ENCODE assay signal across 14 cellular contexts in genomic region chr5:74722271-74722670, GRCh38. TPM values are rescaled to one million over a fixed set of nuclear protein-coding genes. Genes with fewer than 3 reads are reported as not detected.
DNase-seq lines count a peak whose midpoint lies in the region; ATAC-seq and TF ChIP-seq lines count a peak whose summit lies in the region.
"Had no signal": no experiment of that assay in that cellular context is flagged by ENCODE, and none has a peak within 500 bp of the region (broad histone marks: within the 10 kb centered on the region; RNA-seq: fewer than 3 reads in every experiment).

No MANE protein-coding gene starts in this region.

- H3K9me3 Mint-ChIP-seq in Calu3 (ENCODE audit: low read depth, unreplicated experiment): no peaks in the 10 kb centered on the region
- H3K9me3 Mint-ChIP-seq in CD8-positive, alpha-beta T cell: no peaks in the 10 kb centered on the region
- no peaks in the 10 kb centered on the region for H3K9me3 Mint-ChIP-seq in activated T-helper 1 cell treated with anti-CD3 and anti-CD28 coated beads, Interleukin-12 subunit alpha, Interleukin-12 subunit beta, Interleukin-2, Interleukin-4 antibody, amounts not matched to agents 30 ng/mL and 10 ng/mL and 1 ng/mL, durations not matched to agents 14 hours and 24 hours and 36 hours
- H3K9me3 Mint-ChIP-seq: GM23338 had no signal

- H3K36me3 Mint-ChIP-seq in Calu3 (ENCODE audit: insufficient read depth, unreplicated experiment): peaks cover 28% of the 10 kb centered on the region
- peaks cover 70% of the 10 kb centered on the region for H3K36me3 Mint-ChIP-seq in CD8-positive, alpha-beta T cell
- H3K36me3 Mint-ChIP-seq in activated T-helper 1 cell treated with anti-CD3 and anti-CD28 coated beads, Interleukin-12 subunit alpha, Interleukin-12 subunit beta, Interleukin-2, Interleukin-4 antibody, amounts not matched to agents 30 ng/mL and 10 ng/mL and 1 ng/mL, durations not matched to agents 14 hours and 24 hours and 36 hours (ENCODE audit: low read depth): peaks cover 43% of the 10 kb centered on the region

- no peak for DNase-seq in Calu3
- DNase-seq in SK-N-MC (ENCODE audit: low read depth, low spot score): no peak
- DNase-seq in lung microvascular endothelial cell (ENCODE audit: low read depth in 2 of 2): peak; percentile 30 to 33
- no peak for DNase-seq in foreskin fibroblast
- DNase-seq in CD8-positive, alpha-beta T cell: no peak
- DNase-seq in activated T-helper 1 cell treated with anti-CD3 and anti-CD28 coated beads, Interleukin-12 subunit alpha, Interleukin-12 subunit beta, Interleukin-2, Interleukin-4 antibody, amounts not matched to agents 30 ng/mL and 10 ng/mL and 1 ng/mL, durations not matched to agents 14 hours and 24 hours and 36 hours (ENCODE audit: low spot score): no peak
- DNase-seq: AML-193, DMS79, H7 had no signal

- H3K4me3 Mint-ChIP-seq in Calu3 (ENCODE audit: low read depth, unreplicated experiment): no peak overlapping the region
- no peak overlapping the region for H3K4me3 Mint-ChIP-seq in CD8-positive, alpha-beta T cell
- no peak overlapping the region for H3K4me3 Mint-ChIP-seq in activated T-helper 1 cell treated with anti-CD3 and anti-CD28 coated beads, Interleukin-12 subunit alpha, Interleukin-12 subunit beta, Interleukin-2, Interleukin-4 antibody, amounts not matched to agents 30 ng/mL and 10 ng/mL and 1 ng/mL, durations not matched to agents 14 hours and 24 hours and 36 hours
- H3K4me3 Mint-ChIP-seq: GM23338 had no signal

- POLR2A ChIA-PET in CD8-positive, alpha-beta T cell (lab: Charles Lee): no interaction called here

- no peaks in the 10 kb centered on the region for H3K27me3 ChIP-seq in CD8-positive, alpha-beta T cell (ENCODE audit: insufficient read depth, low read length)
- H3K27me3 ChIP-seq: BLaER1 had no signal

- no peaks in the 10 kb centered on the region for H3K9me3 ChIP-seq in SK-N-MC (ENCODE audit: low read depth, low read length)
- H3K9me3 ChIP-seq in CD8-positive, alpha-beta T cell (ENCODE audit: low read length): no peaks in the 10 kb centered on the region
- H3K9me3 ChIP-seq: BLaER1 had no signal

- no peak overlapping the region for H3K9ac ChIP-seq in SK-N-MC (ENCODE audit: insufficient read length)
- H3K9ac ChIP-seq: BLaER1 had no signal

- H3K4me1 ChIP-seq in CD8-positive, alpha-beta T cell (ENCODE audit: insufficient read depth, low read length): no peaks in the 10 kb centered on the region
- H3K4me1 ChIP-seq: BLaER1 had no signal

- CTCF ChIA-PET in Calu3 (lab: Charles Lee): no interaction called here
- CTCF ChIA-PET in CD8-positive, alpha-beta T cell (lab: Charles Lee): no interaction called here

- H3K27ac ChIP-seq in SK-N-MC (0 out of 2 replicates have a peak overlapping the region, but pooled peaks have one; percentile 6), VCaP (peak overlapping the region; percentile 70)
- no peak overlapping the region for H3K27ac ChIP-seq in CD8-positive, alpha-beta T cell (ENCODE audit: low read depth, low read length)
- H3K27ac ChIP-seq: 22Rv1, BLaER1 had no signal

- no peaks in the 10 kb centered on the region for H3K27me3 Mint-ChIP-seq in Calu3 (ENCODE audit: unreplicated experiment)
- no peaks in the 10 kb centered on the region for H3K27me3 Mint-ChIP-seq in CD8-positive, alpha-beta T cell (ENCODE audit: low read depth)
- H3K27me3 Mint-ChIP-seq in activated T-helper 1 cell treated with anti-CD3 and anti-CD28 coated beads, Interleukin-12 subunit alpha, Interleukin-12 subunit beta, Interleukin-2, Interleukin-4 antibody, amounts not matched to agents 30 ng/mL and 10 ng/mL and 1 ng/mL, durations not matched to agents 14 hours and 24 hours and 36 hours (ENCODE audit: insufficient read depth): no peaks in the 10 kb centered on the region

- TF ChIP-seq CTCF in Calu3 (IDR thresholded peaks at IDR 0.05; ENCODE audit: unreplicated experiment) (no peak), VCaP (conservative IDR thresholded peaks at IDR 0.05) (no peak), foreskin fibroblast (IDR thresholded peaks at IDR 0.05; ENCODE audit: low read depth, low read length) (no peak)
- TF ChIP-seq CTCF in CD8-positive, alpha-beta T cell (IDR thresholded peaks at IDR 0.05): no peak

- ATAC-seq in HG03097 (IDR thresholded peaks at IDR 0.05; ENCODE audit: low FRiP score, unreplicated experiment): no peak
- no peak for ATAC-seq in CD8-positive, alpha-beta T cell
- ATAC-seq: GM23338 had no signal

- intact Hi-C loops in Calu3 (cut with micrococcal nuclease; ENCODE audit: unreplicated experiment): no loop called here
- intact Hi-C loops in CD8-positive, alpha-beta T cell (cut with DNase I, micrococcal nuclease): no loop called here
- intact Hi-C loops in activated T-helper 1 cell treated with anti-CD3 and anti-CD28 coated beads, Interleukin-12 subunit alpha, Interleukin-12 subunit beta, Interleukin-2, Interleukin-4 antibody, amounts not matched to agents 30 ng/mL and 10 ng/mL and 1 ng/mL, durations not matched to agents 14 hours and 24 hours and 36 hours (cut with micrococcal nuclease): no loop called here

- no peaks in the 10 kb centered on the region for H3K4me1 Mint-ChIP-seq in Calu3 (ENCODE audit: low read depth, unreplicated experiment)
- no peaks in the 10 kb centered on the region for H3K4me1 Mint-ChIP-seq in CD8-positive, alpha-beta T cell (ENCODE audit: low read depth)
- no peaks in the 10 kb centered on the region for H3K4me1 Mint-ChIP-seq in activated T-helper 1 cell treated with anti-CD3 and anti-CD28 coated beads, Interleukin-12 subunit alpha, Interleukin-12 subunit beta, Interleukin-2, Interleukin-4 antibody, amounts not matched to agents 30 ng/mL and 10 ng/mL and 1 ng/mL, durations not matched to agents 14 hours and 24 hours and 36 hours (ENCODE audit: low read depth)
- H3K4me1 Mint-ChIP-seq: GM23338 had no signal

- H3K36me3 ChIP-seq in SK-N-MC (ENCODE audit: insufficient read depth, low read length): peaks cover 66% of the 10 kb centered on the region
- H3K36me3 ChIP-seq in CD8-positive, alpha-beta T cell (ENCODE audit: insufficient read depth, low read length): peaks cover 11% of the 10 kb centered on the region

- H3K27ac Mint-ChIP-seq in Calu3 (ENCODE audit: unreplicated experiment): peak overlapping the region; percentile 11
- H3K27ac Mint-ChIP-seq in CD8-positive, alpha-beta T cell: no peak overlapping the region
- no peak overlapping the region for H3K27ac Mint-ChIP-seq in activated T-helper 1 cell treated with anti-CD3 and anti-CD28 coated beads, Interleukin-12 subunit alpha, Interleukin-12 subunit beta, Interleukin-2, Interleukin-4 antibody, amounts not matched to agents 30 ng/mL and 10 ng/mL and 1 ng/mL, durations not matched to agents 14 hours and 24 hours and 36 hours
- H3K27ac Mint-ChIP-seq: GM23338 had no signal

- no TSS peak for BruUV-seq in Calu3 (replicated peaks; lab: Mats Ljungman, UMichigan)

- H3K4me3 ChIP-seq in SK-N-MC (no peak overlapping the region), foreskin fibroblast (ENCODE audit: low read depth in 1 of 2, low read length in 2 of 2) (no peak overlapping the region)
- no peak overlapping the region for H3K4me3 ChIP-seq in CD8-positive, alpha-beta T cell (ENCODE audit: low read depth, low read length)
- H3K4me3 ChIP-seq: BLaER1, GM23338 had no signal

RNA-seq across cellular contexts. Expression of gene HEXB, which starts 37.2 kb away (rescaled TPM):
- total RNA-seq in Calu3 (2022): 212 and 223 TPM in 2 replicates
- 102 and 112 TPM in 2 replicates for total RNA-seq in lung microvascular endothelial cell
- total RNA-seq in CD8-positive, alpha-beta T cell: 10 to 100 TPM; 29.2 to 37.0 TPM
- 62.7 and 71.4 TPM in 2 replicates for total RNA-seq in activated T-helper 1 cell treated with anti-CD3 and anti-CD28 coated beads, Interleukin-12 subunit alpha, Interleukin-12 subunit beta, Interleukin-2, Interleukin-4 antibody, amounts not matched to agents 30 ng/mL and 10 ng/mL and 1 ng/mL, durations not matched to agents 14 hours and 24 hours and 36 hours

RNA-seq across cellular contexts. Expression of gene GFM2, which starts 44.6 kb away (rescaled TPM):
- total RNA-seq in Calu3 (2022): 51.2 and 57.1 TPM in 2 replicates
- 23.8 and 31.3 TPM in 2 replicates for total RNA-seq in lung microvascular endothelial cell
- total RNA-seq in CD8-positive, alpha-beta T cell: 10 to 100 TPM; 11.0 to 15.0 TPM
- total RNA-seq in activated T-helper 1 cell treated with anti-CD3 and anti-CD28 coated beads, Interleukin-12 subunit alpha, Interleukin-12 subunit beta, Interleukin-2, Interleukin-4 antibody, amounts not matched to agents 30 ng/mL and 10 ng/mL and 1 ng/mL, durations not matched to agents 14 hours and 24 hours and 36 hours: 32.4 and 35.5 TPM in 2 replicates

RNA-seq across cellular contexts. Expression of gene NSA2, which starts 44.8 kb away (rescaled TPM):
- total RNA-seq in Calu3 (2022) (171 and 203 TPM in 2 replicates), lung microvascular endothelial cell (57.3 and 61.5 TPM in 2 replicates)
- 100 to 1,000 TPM; 142 TPM for total RNA-seq in CD8-positive, alpha-beta T cell
- 89.0 and 94.9 TPM in 2 replicates for total RNA-seq in activated T-helper 1 cell treated with anti-CD3 and anti-CD28 coated beads, Interleukin-12 subunit alpha, Interleukin-12 subunit beta, Interleukin-2, Interleukin-4 antibody, amounts not matched to agents 30 ng/mL and 10 ng/mL and 1 ng/mL, durations not matched to agents 14 hours and 24 hours and 36 hours

Comparison
In these comparisons a context has a peak if more than half of its experiments do, and no peak if none do; other contexts are left out.
1. DNase-seq: peak in lung microvascular endothelial cell (2 of 2); none in Calu3 (single experiment), SK-N-MC (single experiment), foreskin fibroblast (0 of 2), CD8-positive, alpha-beta T cell (0 of 7) and activated T-helper 1 cell treated with anti-CD3 and anti-CD28 coated beads, Interleukin-12 subunit alpha, Interleukin-12 subunit beta, Interleukin-2, Interleukin-4 antibody, amounts not matched to agents 30 ng/mL and 10 ng/mL and 1 ng/mL, durations not matched to agents 14 hours and 24 hours and 36 hours (single experiment).